9 cellular contexts compared by ENCODE assay signal in genomic region chr6:143549630-143550268, GRCh38. TPM values are rescaled to one million over a fixed set of nuclear protein-coding genes. Genes with fewer than 3 reads are reported as not detected.
DNase-seq lines count a peak whose midpoint lies in the region; ATAC-seq and TF ChIP-seq lines count a peak whose summit lies in the region.
"Had no signal": no experiment of that assay in that cellular context is flagged by ENCODE, and none has a peak within 500 bp of the region (broad histone marks: within the 10 kb centered on the region; RNA-seq: fewer than 3 reads in every experiment).

No MANE protein-coding gene starts in this region.

- H3K9me3 Mint-ChIP-seq in activated CD4-positive, alpha-beta memory T cell treated with anti-CD3 and anti-CD28 coated beads for 36 hours = no peaks in the 10 kb centered on the region
- H3K9me3 Mint-ChIP-seq: brain had no signal

- H3K4me1 Mint-ChIP-seq in activated CD4-positive, alpha-beta memory T cell treated with anti-CD3 and anti-CD28 coated beads for 36 hours (ENCODE audit: low read depth) = peaks cover 90% of the 10 kb centered on the region
- H3K4me1 Mint-ChIP-seq: brain had no signal

- in situ Hi-C loops in HAP-1 (cut with MboI; ENCODE audit: low sequenced_read_pairs) = no loop called here

- H3K27me3 ChIP-seq in HAP-1 (ENCODE audit: low read depth) (no peaks in the 10 kb centered on the region), dorsolateral prefrontal cortex (no peaks in the 10 kb centered on the region)

- H3K4me3 Mint-ChIP-seq in activated CD4-positive, alpha-beta memory T cell treated with anti-CD3 and anti-CD28 coated beads for 36 hours = no peak overlapping the region
- H3K4me3 Mint-ChIP-seq: brain had no signal

- no peaks in the 10 kb centered on the region for H3K9me3 ChIP-seq in HAP-1

- CTCF ChIA-PET in activated CD4-positive, alpha-beta memory T cell treated with anti-CD3 and anti-CD28 coated beads for 36 hours (lab: Charles Lee) = interaction anchor here (0.8 to 1.2 kb wide), 2 partner anchors 25 to 37 kb away, joined by 3 read pairs; no protein-coding TSS in a partner anchor

- ATAC-seq in GM19463 (IDR thresholded peaks at IDR 0.05; ENCODE audit: unreplicated experiment) = peak; percentile 82
- peak; percentile 93 for ATAC-seq in HG03103 (IDR thresholded peaks at IDR 0.05; ENCODE audit: low read depth, unreplicated experiment)
- ATAC-seq: SK-N-SH treated with all-trans-retinoic acid at 6 μM for 48 hours had no signal

- POLR2A ChIA-PET in activated CD4-positive, alpha-beta memory T cell treated with anti-CD3 and anti-CD28 coated beads for 36 hours (lab: Charles Lee) = interaction anchor here (0.6 to 1.5 kb wide), 2 partner anchors 11 to 256 kb away, joined by 3 to 6 read pairs; no protein-coding TSS in a partner anchor

- H3K27me3 Mint-ChIP-seq in activated CD4-positive, alpha-beta memory T cell treated with anti-CD3 and anti-CD28 coated beads for 36 hours = no peaks in the 10 kb centered on the region
- H3K27me3 Mint-ChIP-seq: brain had no signal

- no peak overlapping the region for H3K27ac ChIP-seq in dorsolateral prefrontal cortex

- intact Hi-C loops in activated CD4-positive, alpha-beta memory T cell treated with anti-CD3 and anti-CD28 coated beads for 36 hours (cut with micrococcal nuclease) = loop anchor here (1.0 to 10.0 kb wide), 3 partner anchors 8 to 795 kb away; partner anchors contain the start of gene STX11
- intact Hi-C loops in dorsolateral prefrontal cortex (cut with DNase I) = no loop called here

- H3K36me3 ChIP-seq in HAP-1 (replicated peaks) = no peaks in the 10 kb centered on the region

- peaks cover 5% of the 10 kb centered on the region for H3K36me3 Mint-ChIP-seq in activated CD4-positive, alpha-beta memory T cell treated with anti-CD3 and anti-CD28 coated beads for 36 hours
- H3K36me3 Mint-ChIP-seq: brain had no signal

- DNase-seq in activated CD4-positive, alpha-beta memory T cell treated with anti-CD3 and anti-CD28 coated beads for 36 hours = peak; percentile 83
- peak; percentile 27 to 48 for DNase-seq in stimulated activated CD4-positive, alpha-beta T cell treated with anti-CD3 and anti-CD28 coated beads, Interleukin-15, amount 100 ng/mL, for 48 hours (ENCODE audit: low read depth in 2 of 2)
- no peak for DNase-seq in HAP-1 (ENCODE audit: low spot score in 2 of 2)
- DNase-seq in effector CD4-positive, alpha-beta T cell = no peak
- no peak for DNase-seq in dorsolateral prefrontal cortex

- H3K4me3 ChIP-seq in HAP-1 = no peak overlapping the region
- H3K4me3 ChIP-seq in dorsolateral prefrontal cortex = no peak overlapping the region

- no peak for TF ChIP-seq CTCF in dorsolateral prefrontal cortex (IDR thresholded peaks at IDR 0.05 in 54 of 56, conservative IDR thresholded peaks at IDR 0.05 in 2 of 56; ENCODE audit: low read depth in 1 of 56, partially characterized antibody in 56 of 56)

- no peaks in the 10 kb centered on the region; the same call in 1 of the 2 replicates for H3K4me1 ChIP-seq in HAP-1

- peak overlapping the region; percentile 63 for H3K27ac Mint-ChIP-seq in activated CD4-positive, alpha-beta memory T cell treated with anti-CD3 and anti-CD28 coated beads for 36 hours

RNA-seq across cellular contexts. Expression of gene FUCA2, which starts 38.2 kb away (rescaled TPM):
- 10 to 100 TPM; 16.5 to 16.8 TPM for total RNA-seq in activated CD4-positive, alpha-beta memory T cell treated with anti-CD3 and anti-CD28 coated beads for 36 hours
- total RNA-seq in dorsolateral prefrontal cortex = 10 to 100 TPM; 10.6 to 32.8 (median 18.7) TPM

Comparison
In these comparisons a context has a peak if more than half of its experiments do, and no peak if none do; other contexts are left out.
1. DNase-seq: peak in activated CD4-positive, alpha-beta memory T cell treated with anti-CD3 and anti-CD28 coated beads for 36 hours (single experiment) and stimulated activated CD4-positive, alpha-beta T cell treated with anti-CD3 and anti-CD28 coated beads, Interleukin-15, amount 100 ng/mL, for 48 hours (2 of 2); none in HAP-1 (0 of 2), effector CD4-positive, alpha-beta T cell (single experiment) and dorsolateral prefrontal cortex (0 of 10).